In genomic region chr14:50532502-50533313, GRCh38 we compare ENCODE assay signal across 1 cellular context.
TF ChIP-seq lines count a peak whose summit lies in the region.

TSS of gene MAP4K5 (minus strand) at chr14:50532569. CDS start at chr14:50532049, 520 bp downstream.

TF ChIP-seq in HepG2, 621 proteins besides CTCF, POLR2A, EP300 and RAD21 (continued from another document and continues in another):
- TF ChIP-seq AKNA (CRISPR knock-in tag; IDR thresholded peaks at IDR 0.05; ENCODE audit: borderline replicate concordance) (no peak), ZFP82 (CRISPR knock-in tag; IDR thresholded peaks at IDR 0.05; ENCODE audit: borderline replicate concordance) (no peak), SAFB2 (CRISPR knock-in tag; IDR thresholded peaks at IDR 0.05; ENCODE audit: borderline replicate concordance, low read depth) (no peak), KAT7 (CRISPR knock-in tag; IDR thresholded peaks at IDR 0.05; ENCODE audit: borderline replicate concordance) (no peak), ZBTB7A (CRISPR knock-in tag; IDR thresholded peaks at IDR 0.05) (peak; percentile 81), ZSCAN29 (CRISPR knock-in tag; conservative IDR thresholded peaks at IDR 0.05) (no peak; the same call in 1 of the 2 replicates), CBX5 (CRISPR knock-in tag; IDR thresholded peaks at IDR 0.05; ENCODE audit: borderline replicate concordance) (peak; percentile 63; the same call in 1 of the 2 replicates), SCMH1 (CRISPR knock-in tag; IDR thresholded peaks at IDR 0.05; ENCODE audit: borderline replicate concordance) (no peak), FOXJ3 (CRISPR knock-in tag; IDR thresholded peaks at IDR 0.05; ENCODE audit: borderline replicate concordance) (peak; percentile 41; the same call in 1 of the 2 replicates), ZNF501 (CRISPR knock-in tag; IDR thresholded peaks at IDR 0.05) (peak; percentile 58; the same call in 1 of the 2 replicates), ZNF318 (CRISPR knock-in tag; IDR thresholded peaks at IDR 0.05) (no peak), NCOA5 (CRISPR knock-in tag; IDR thresholded peaks at IDR 0.05) (no peak), KMT2B (CRISPR knock-in tag; IDR thresholded peaks at IDR 0.05) (peak; percentile 68; the same call in 1 of the 2 replicates), PPARG (CRISPR knock-in tag; conservative IDR thresholded peaks at IDR 0.05) (peak; percentile 60; the same call in 1 of the 2 replicates), ZNF672 (CRISPR knock-in tag; IDR thresholded peaks at IDR 0.05) (no peak), NFRKB (IDR thresholded peaks at IDR 0.05) (no peak), ZBTB26 (CRISPR knock-in tag; IDR thresholded peaks at IDR 0.05; ENCODE audit: borderline replicate concordance) (no peak), ZBTB2 (CRISPR knock-in tag; IDR thresholded peaks at IDR 0.05; ENCODE audit: low read depth) (peak; percentile 71), HOMEZ (CRISPR knock-in tag; IDR thresholded peaks at IDR 0.05; ENCODE audit: low read depth) (no peak), HHEX (CRISPR knock-in tag; IDR thresholded peaks at IDR 0.05) (no peak), ZNF234 (CRISPR knock-in tag; conservative IDR thresholded peaks at IDR 0.05) (no peak), PAF1 (CRISPR knock-in tag; IDR thresholded peaks at IDR 0.05) (no peak), DZIP1 (CRISPR knock-in tag; IDR thresholded peaks at IDR 0.05) (no peak), NFE2L1 (CRISPR knock-in tag; IDR thresholded peaks at IDR 0.05; ENCODE audit: borderline replicate concordance) (no peak), RNF219 (CRISPR knock-in tag; IDR thresholded peaks at IDR 0.05) (no peak), TGIF2 (CRISPR knock-in tag; IDR thresholded peaks at IDR 0.05) (0 out of 2 replicates have a peak, but pooled peaks have one; percentile 40), MYNN (CRISPR knock-in tag; IDR thresholded peaks at IDR 0.05; ENCODE audit: low read depth) (no peak), ZEB1 (IDR thresholded peaks at IDR 0.05; ENCODE audit: insufficient replicate concordance, low read depth) (no peak), ZNF34 (CRISPR knock-in tag; IDR thresholded peaks at IDR 0.05; ENCODE audit: borderline replicate concordance) (0 out of 2 replicates have a peak, but pooled peaks have one; percentile 72), FOXP1 (IDR thresholded peaks at IDR 0.05) (no peak), FOXP1 (CRISPR knock-in tag; IDR thresholded peaks at IDR 0.05) (0 out of 2 replicates have a peak, but pooled peaks have one; percentile 12), IRX3 (CRISPR knock-in tag; IDR thresholded peaks at IDR 0.05; ENCODE audit: borderline replicate concordance, low read depth) (no peak), WIZ (CRISPR knock-in tag; IDR thresholded peaks at IDR 0.05) (no peak)
